ENCODE assay signal across 18 cellular contexts in the genomic region with DNA sequence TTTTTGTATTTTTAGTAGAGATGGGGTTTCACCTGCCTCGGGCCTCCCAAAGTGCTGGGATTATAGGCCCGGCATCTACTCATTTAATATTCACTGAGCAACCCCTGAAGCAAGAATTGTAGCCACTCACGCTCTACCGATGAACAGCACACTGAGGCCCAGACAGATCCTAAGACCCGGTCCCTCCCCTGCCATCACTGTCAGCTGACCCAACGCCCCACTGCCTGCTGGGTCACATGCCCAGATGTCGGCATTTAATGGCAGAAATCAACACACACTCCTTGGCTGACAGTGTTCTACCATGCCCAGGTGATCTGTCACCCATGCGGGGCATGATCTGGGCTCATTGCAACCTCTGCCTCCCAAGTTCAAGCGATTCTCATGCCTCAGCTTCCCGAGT. TPM values are rescaled to one million over a fixed set of nuclear protein-coding genes. Genes with fewer than 3 reads are reported as not detected.
"Had no signal": no experiment of that assay in that cellular context is flagged by ENCODE, and none has a peak within 500 bp of the region (broad histone marks: within the 10 kb centered on the region; RNA-seq: fewer than 3 reads in every experiment).

No MANE protein-coding gene starts in this region.

- ATAC-seq: heart left ventricle, left lobe of liver had no signal

- H3K27ac Mint-ChIP-seq: activated CD4-positive, alpha-beta memory T cell treated with anti-CD3 and anti-CD28 coated beads for 36 hours had no signal

- H3K9ac ChIP-seq: parathyroid adenoma had no signal

- H3K4me3 Mint-ChIP-seq: activated CD4-positive, alpha-beta memory T cell treated with anti-CD3 and anti-CD28 coated beads for 36 hours; nephron had no signal

- H3K27me3 Mint-ChIP-seq: activated CD4-positive, alpha-beta memory T cell treated with anti-CD3 and anti-CD28 coated beads for 36 hours had no signal

- H3K4me1 ChIP-seq: esophagus squamous epithelium, heart left ventricle, parathyroid adenoma had no signal

- DNase-seq: activated CD4-positive, alpha-beta memory T cell treated with anti-CD3 and anti-CD28 coated beads for 36 hours; activated CD4-positive, CD25-positive, alpha-beta regulatory T cell treated with anti-CD3 and anti-CD28 coated beads, Interleukin-2, amount 50 U/mL, for 72 hours; activated CD8-positive, alpha-beta memory T cell treated with anti-CD3 and anti-CD28 coated beads, Interleukin-2, amount 50 U/mL, for 48 hours; activated effector memory CD4-positive, alpha-beta T cell treated with anti-CD3 and anti-CD28 coated beads, Interleukin-2, amount 50 U/mL, for 16 hours; esophagus squamous epithelium; foreskin fibroblast; islet precursor cell; mammary epithelial cell; stimulated activated CD4-positive, alpha-beta T cell treated with anti-CD3 and anti-CD28 coated beads, Interleukin-15, amount 100 ng/mL, for 24 hours; stimulated activated CD4-positive, alpha-beta T cell treated with anti-CD3 and anti-CD28 coated beads, Interleukin-4, amount 100 ng/mL, for 4 hours; trophoblast cell had no signal

- H3K9me3 ChIP-seq: esophagus squamous epithelium, heart left ventricle, mucosa of descending colon had no signal

- H3K27me3 ChIP-seq: esophagus squamous epithelium, heart left ventricle had no signal

- H3K9me3 Mint-ChIP-seq: activated CD4-positive, alpha-beta memory T cell treated with anti-CD3 and anti-CD28 coated beads for 36 hours; nephron had no signal

- FAIRE-seq: astrocyte had no signal

- H3K4me1 Mint-ChIP-seq: nephron had no signal

- H3K4me3 ChIP-seq: esophagus squamous epithelium, heart left ventricle, mucosa of descending colon had no signal

- H3K27ac ChIP-seq: esophagus squamous epithelium, heart left ventricle, parathyroid adenoma had no signal

RNA-seq across cellular contexts. Expression of a gene that starts 3.2 kb away (rescaled TPM):
- total RNA-seq: esophagus squamous epithelium, heart left ventricle, left lobe of liver, renal cortical epithelial cell had no signal
- polyA plus RNA-seq: heart left ventricle, mammary epithelial cell had no signal
